Comparison of ENCODE assay signal across 2 cellular contexts in the genomic region with DNA sequence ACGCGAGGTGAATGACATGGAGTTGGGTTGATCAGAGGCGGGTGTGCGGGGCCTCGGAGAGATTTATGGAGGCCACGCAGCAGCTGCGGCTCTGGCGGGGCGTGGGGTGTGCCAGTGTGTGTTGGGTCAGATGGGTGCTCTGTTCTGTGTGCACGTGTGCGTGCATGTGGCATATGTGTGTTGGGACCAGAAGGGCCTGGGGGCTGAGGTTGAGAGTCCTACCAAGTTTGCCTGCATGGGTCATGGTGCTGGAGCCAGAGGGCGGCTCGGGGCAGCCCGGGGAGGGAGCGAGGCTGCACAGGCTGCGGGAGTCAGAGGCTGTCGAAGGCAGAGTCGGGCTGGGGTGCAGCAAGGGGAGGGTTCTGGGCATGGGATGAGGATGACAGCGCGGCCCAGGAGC.
TF ChIP-seq lines count a peak whose summit lies in the region.

No MANE protein-coding gene starts in this region.

TF ChIP-seq in liver, 16 proteins besides CTCF, POLR2A, EP300 and RAD21:
- TF ChIP-seq RXRA (IDR thresholded peaks at IDR 0.05) (peak; percentile 27 to 38), FOXA1 (IDR thresholded peaks at IDR 0.05) (no peak)

TF ChIP-seq in HepG2, 621 proteins besides CTCF, POLR2A, EP300 and RAD21:
- TF ChIP-seq BCL6 (CRISPR knock-in tag; IDR thresholded peaks at IDR 0.05): no peak
- no peak for TF ChIP-seq MLLT10 (CRISPR knock-in tag; IDR thresholded peaks at IDR 0.05)
- TF ChIP-seq, protein P1, sequence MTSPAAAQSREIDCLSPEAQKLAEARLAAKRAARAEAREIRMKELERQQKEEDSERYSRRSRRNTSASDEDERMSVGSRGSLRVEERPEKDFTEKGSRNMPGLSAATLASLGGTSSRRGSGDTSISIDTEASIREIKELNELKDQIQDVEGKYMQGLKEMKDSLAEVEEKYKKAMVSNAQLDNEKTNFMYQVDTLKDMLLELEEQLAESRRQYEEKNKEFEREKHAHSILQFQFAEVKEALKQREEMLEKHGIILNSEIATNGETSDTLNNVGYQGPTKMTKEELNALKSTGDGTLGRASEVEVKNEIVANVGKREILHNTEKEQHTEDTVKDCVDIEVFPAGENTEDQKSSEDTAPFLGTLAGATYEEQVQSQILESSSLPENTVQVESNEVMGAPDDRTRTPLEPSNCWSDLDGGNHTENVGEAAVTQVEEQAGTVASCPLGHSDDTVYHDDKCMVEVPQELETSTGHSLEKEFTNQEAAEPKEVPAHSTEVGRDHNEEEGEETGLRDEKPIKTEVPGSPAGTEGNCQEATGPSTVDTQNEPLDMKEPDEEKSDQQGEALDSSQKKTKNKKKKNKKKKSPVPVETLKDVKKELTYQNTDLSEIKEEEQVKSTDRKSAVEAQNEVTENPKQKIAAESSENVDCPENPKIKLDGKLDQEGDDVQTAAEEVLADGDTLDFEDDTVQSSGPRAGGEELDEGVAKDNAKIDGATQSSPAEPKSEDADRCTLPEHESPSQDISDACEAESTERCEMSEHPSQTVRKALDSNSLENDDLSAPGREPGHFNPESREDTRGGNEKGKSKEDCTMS (CRISPR knock-in tag; conservative IDR thresholded peaks at IDR 0.05): no peak
- TF ChIP-seq ATF7 (IDR thresholded peaks at IDR 0.05): no peak
- TF ChIP-seq ATF7 (CRISPR knock-in tag; IDR thresholded peaks at IDR 0.05): no peak
- no peak for TF ChIP-seq KMT2A (CRISPR knock-in tag; IDR thresholded peaks at IDR 0.05)
- no peak for TF ChIP-seq ZNF451 (CRISPR knock-in tag; IDR thresholded peaks at IDR 0.05)
- no peak for TF ChIP-seq POLR2G (IDR thresholded peaks at IDR 0.05; ENCODE audit: low read depth, low read length)
- no peak for TF ChIP-seq RFX5 (IDR thresholded peaks at IDR 0.05; ENCODE audit: low read depth, low read length)
- no peak for TF ChIP-seq RCOR2 (CRISPR knock-in tag; IDR thresholded peaks at IDR 0.05)
- TF ChIP-seq ERF (CRISPR knock-in tag; IDR thresholded peaks at IDR 0.05): no peak
- TF ChIP-seq RORA (CRISPR knock-in tag; IDR thresholded peaks at IDR 0.05): no peak
- TF ChIP-seq ZBTB42 (CRISPR knock-in tag; IDR thresholded peaks at IDR 0.05): no peak
